11 cellular contexts compared by ENCODE assay signal in genomic region chr4:48489683-48490011, GRCh38. TPM values are rescaled to one million over a fixed set of nuclear protein-coding genes. Genes with fewer than 3 reads are reported as not detected.
A peak's percentile ranks its signal among the peaks of the same experiment; 100 is the strongest.
DNase-seq lines count a peak whose midpoint lies in the region; ATAC-seq and TF ChIP-seq lines count a peak whose summit lies in the region.
"Had no signal": no experiment of that assay in that cellular context is flagged by ENCODE, and none has a peak within 500 bp of the region (broad histone marks: within the 10 kb centered on the region; RNA-seq: fewer than 3 reads in every experiment).

No MANE protein-coding gene starts in this region.

- no peak overlapping the region for H3K4ac ChIP-seq in mesenchymal stem cell (ENCODE audit: low read depth in 1 of 2, low read length in 2 of 2)

- H3K14ac ChIP-seq in mesenchymal stem cell (ENCODE audit: low read length in 2 of 2): no peak overlapping the region

- peaks cover 0 to 5% of the 10 kb centered on the region in 2 donors for H3K4me1 ChIP-seq in ascending aorta
- peaks cover 12% of the 10 kb centered on the region for H3K4me1 ChIP-seq in mesenchymal stem cell (ENCODE audit: control insufficient read depth, insufficient read depth, low read depth, low read length)
- no peaks in the 10 kb centered on the region for H3K4me1 ChIP-seq in testis

- H3K27me3 ChIP-seq in ascending aorta (peaks cover 9% of the 10 kb centered on the region), mesenchymal stem cell (ENCODE audit: control insufficient read depth in 1 of 2, insufficient read depth in 1 of 2, low read length in 2 of 2) (peaks cover 37 to 82% of the 10 kb centered on the region in 2 experiments), testis (no peaks in the 10 kb centered on the region)

- H3K9me3 ChIP-seq in ascending aorta (no peaks in the 10 kb centered on the region), mesenchymal stem cell (ENCODE audit: control insufficient read depth, low read length) (no peaks in the 10 kb centered on the region), testis (no peaks in the 10 kb centered on the region)

- H2BK5ac ChIP-seq in mesenchymal stem cell (ENCODE audit: low read depth, low read length, poor library complexity, severe bottlenecking): no peak overlapping the region

- WGBS in mesenchymal stem cell: 9% methylated on average over 11 of the region's 14 CpGs
- WGBS in testis, 2 donors: 20 to 29% methylated on average over 13 to 14 of the region's 14 CpGs

- intact Hi-C loops in ascending aorta (cut with DNase I) (loop anchor here (10.0 kb wide), 1 partner anchor 165 kb away; no protein-coding TSS in a partner anchor), testis (cut with DNase I; ENCODE audit: low total_unique reads) (no loop called here)

- TF ChIP-seq CTCF in ascending aorta (IDR thresholded peaks at IDR 0.05): no peak
- TF ChIP-seq CTCF in testis (IDR thresholded peaks at IDR 0.05): no peak

- no peak overlapping the region for H2AK5ac ChIP-seq in mesenchymal stem cell (ENCODE audit: low read length, severe bottlenecking)

- H4K8ac ChIP-seq in mesenchymal stem cell (ENCODE audit: low read length): no peak overlapping the region

- H3K18ac ChIP-seq in mesenchymal stem cell (ENCODE audit: low read depth in 1 of 2, low read length in 2 of 2): no peak overlapping the region

- H3K36me3 Mint-ChIP-seq in activated T-cell treated with anti-CD3 and anti-CD28 coated beads, Interleukin-2, amount 50 U/mL, for 72 hours (ENCODE audit: insufficient read depth in 2 of 2): no peaks in the 10 kb centered on the region

- H3K79me1 ChIP-seq in mesenchymal stem cell (replicated peaks; ENCODE audit: low read length, poor library complexity, severe bottlenecking): no peaks in the 10 kb centered on the region

- H3K4me3 ChIP-seq in ascending aorta: peak overlapping the region; percentile 49 to 56
- H3K4me3 ChIP-seq in mesenchymal stem cell (ENCODE audit: insufficient read depth in 1 of 2, low read depth in 1 of 2, low read length in 2 of 2): peak overlapping the region in 1 of 2 experiments; percentile 32
- H3K4me3 ChIP-seq in testis: peak overlapping the region; percentile 37 to 43

- DNase-seq in activated T-cell treated with anti-CD3 and anti-CD28 coated beads, Interleukin-2, amount 50 U/mL, for 72 hours: no peak
- no peak for DNase-seq in activated T-cell treated with anti-CD3 and anti-CD28 coated beads, Interleukin-2, amount 50 U/mL, for 48 hours
- DNase-seq in ascending aorta (ENCODE audit: low spot score in 2 of 2) (no peak), mesenchymal stem cell (no peak), testis (no peak), hypothalamus (lab: John Stamatoyannopoulos, UW) (no peak), T-helper 2 cell (no peak)
- DNase-seq: IMR-90, NCI-H526 treated with DMSO at 0.1 percent for 48 hours had no signal

- H2AFZ ChIP-seq in mesenchymal stem cell (ENCODE audit: low read depth, low read length): peak overlapping the region; percentile 61

- ATAC-seq in activated T-cell treated with anti-CD3 and anti-CD28 coated beads, Interleukin-2, amount 50 U/mL, for 72 hours (replicated peaks in 1 of 2): no peak
- no peak for ATAC-seq in GM18909 (IDR thresholded peaks at IDR 0.05; ENCODE audit: poor library complexity, unreplicated experiment)

- no peaks in the 10 kb centered on the region for H3K9me3 Mint-ChIP-seq in activated T-cell treated with anti-CD3 and anti-CD28 coated beads, Interleukin-2, amount 50 U/mL, for 72 hours

- no peak overlapping the region for H4K91ac ChIP-seq in mesenchymal stem cell (ENCODE audit: low read length)

- no peak overlapping the region for H2BK120ac ChIP-seq in mesenchymal stem cell (ENCODE audit: low read depth, low read length)

- peaks cover 60% of the 10 kb centered on the region for H3K27me3 Mint-ChIP-seq in activated T-cell treated with anti-CD3 and anti-CD28 coated beads, Interleukin-2, amount 50 U/mL, for 72 hours (ENCODE audit: low read depth)

- no peak overlapping the region for H3K23ac ChIP-seq in mesenchymal stem cell (ENCODE audit: low read length in 2 of 2)

- H2BK12ac ChIP-seq in mesenchymal stem cell (ENCODE audit: low read length in 2 of 2): no peak overlapping the region

- H3K27ac Mint-ChIP-seq in activated T-cell treated with anti-CD3 and anti-CD28 coated beads, Interleukin-2, amount 50 U/mL, for 72 hours: no peak overlapping the region

- no peak for TF ChIP-seq POLR2A in testis (IDR thresholded peaks at IDR 0.05)

- H3K4me1 Mint-ChIP-seq in activated T-cell treated with anti-CD3 and anti-CD28 coated beads, Interleukin-2, amount 50 U/mL, for 72 hours (ENCODE audit: low read depth): no peaks in the 10 kb centered on the region

- H3K36me3 ChIP-seq in ascending aorta: no peaks in the 10 kb centered on the region
- peaks cover 0 to 3% of the 10 kb centered on the region in 2 experiments for H3K36me3 ChIP-seq in mesenchymal stem cell (ENCODE audit: control insufficient read depth in 1 of 2, insufficient read depth in 2 of 2, low read depth in 1 of 2, low read length in 2 of 2)
- H3K36me3 ChIP-seq in testis (ENCODE audit: low read depth, missing control alignments): no peaks in the 10 kb centered on the region

- no peak overlapping the region for H3K9ac ChIP-seq in mesenchymal stem cell (ENCODE audit: low read length)

- H3K27ac ChIP-seq in ascending aorta (no peak overlapping the region), mesenchymal stem cell (ENCODE audit: low read length, poor library complexity, severe bottlenecking) (no peak overlapping the region), testis (no peak overlapping the region)

- H2BK15ac ChIP-seq in mesenchymal stem cell (ENCODE audit: low read depth, poor library complexity, severe bottlenecking): no peak overlapping the region

- peak overlapping the region; percentile 76 for H3K4me2 ChIP-seq in mesenchymal stem cell (ENCODE audit: low read length, poor library complexity, severe bottlenecking)

- peak overlapping the region; percentile 63 to 66 for H3K4me3 Mint-ChIP-seq in activated T-cell treated with anti-CD3 and anti-CD28 coated beads, Interleukin-2, amount 50 U/mL, for 72 hours

RNA-seq across cellular contexts. Expression of gene ZAR1, which starts 0.4 kb away (rescaled TPM):
- total RNA-seq in activated T-cell treated with anti-CD3 and anti-CD28 coated beads, Interleukin-2, amount 50 U/mL, for 72 hours: not detected
- total RNA-seq in ascending aorta (1.4 TPM), testis (1 to 10 TPM; 2.7 to 2.8 TPM)
- not detected for polyA plus RNA-seq in mesenchymal stem cell (2013, experiment 1 of 2)
- not detected for polyA plus RNA-seq in mesenchymal stem cell (2013, experiment 2 of 2)
- polyA plus RNA-seq in testis (ENCODE audit: insufficient read depth, low read depth, low replicate concordance): 1.5 TPM
- total RNA-seq: IMR-90; T-helper 1 cell treated with Interleukin-12 subunit alpha and Interleukin-12 subunit beta and Interleukin-4 antibody, amounts not matched to agents 30 ng/mL and 1 ng/mL, for 36 hours had no signal
- polyA plus RNA-seq: IMR-90 had no signal

RNA-seq across cellular contexts. Expression of gene SLC10A4, which starts 6.5 kb away (rescaled TPM):
- not detected for total RNA-seq in activated T-cell treated with anti-CD3 and anti-CD28 coated beads, Interleukin-2, amount 50 U/mL, for 72 hours
- 0.21 TPM for total RNA-seq in ascending aorta
- not detected for polyA plus RNA-seq in mesenchymal stem cell (2013, experiment 1 of 2)
- 0.03 TPM for polyA plus RNA-seq in mesenchymal stem cell (2013, experiment 2 of 2)
- total RNA-seq in testis: 1 to 10 TPM; 1.1 to 2.0 TPM
- 0.69 TPM for polyA plus RNA-seq in testis (ENCODE audit: insufficient read depth, low read depth, low replicate concordance)
- total RNA-seq: IMR-90 had no signal
- polyA plus RNA-seq: IMR-90 had no signal
